8 cellular contexts compared by ENCODE assay signal in genomic region chr12:7108928-7109920, GRCh38. TPM values are rescaled to one million over a fixed set of nuclear protein-coding genes. Genes with fewer than 3 reads are reported as not detected.
DNase-seq lines count a peak whose midpoint lies in the region; ATAC-seq and TF ChIP-seq lines count a peak whose summit lies in the region.

Gene C1RL (minus strand): TSS chr12:7109214. CDS start chr12:7109180, 34 bp downstream.

- H3K9me2 ChIP-seq in HCT116 (ENCODE audit: insufficient read depth) = no peaks in the 10 kb centered on the region

- RAD21 ChIA-PET in HCT116 (lab: Charles Lee; ENCODE audit: low non-redundant PET in 1 of 2, low total read pairs in 2 of 2, uncharacterized antibody in 2 of 2, unreplicated experiment in 2 of 2) = interaction anchor here (1.0 to 2.0 kb wide), 3 partner anchors 163 to 165 kb away, joined by 3 to 7 read pairs (median 4); no protein-coding TSS in a partner anchor

- no peaks in the 10 kb centered on the region for H3K9me3 ChIP-seq in CD4-positive, alpha-beta T cell (ENCODE audit: control insufficient read depth, low read length)
- H3K9me3 ChIP-seq in HCT116 (ENCODE audit: control insufficient read depth in 1 of 2, insufficient read depth in 1 of 2, low read depth in 1 of 2, low read length in 2 of 2) = peaks cover 9 to 11% of the 10 kb centered on the region in 2 experiments; a peak in 1 of 4 replicates

- peak; percentile 95 for TF ChIP-seq CTCF in CD4-positive, alpha-beta T cell (IDR thresholded peaks at IDR 0.05)
- TF ChIP-seq CTCF in HCT116 (IDR thresholded peaks at IDR 0.05 in 2 of 3, conservative IDR thresholded peaks at IDR 0.05 in 1 of 3; ENCODE audit: borderline replicate concordance in 1 of 3, insufficient read depth in 1 of 3, low read depth in 2 of 3, low read length in 2 of 3) (peak; percentile 69 to 96 (median 95); a peak in 5 of 6 replicates), WTC11 (IDR thresholded peaks at IDR 0.05) (peak; percentile 92), cardiac fibroblast (IDR thresholded peaks at IDR 0.05; ENCODE audit: low read depth, low read length) (peak; percentile 100)

- intact Hi-C loops in CD4-positive, alpha-beta T cell (cut with DNase I, micrococcal nuclease) = loop anchor here (1.0 to 5.0 kb wide), 3 partner anchors 92 to 185 kb away; partner anchors contain the start of genes LPCAT3 (in 2 of the 2), EMG1 (in 1 of the 2) and PHB2 (in 1 of the 2)
- intact Hi-C loops in HCT116 (cut with micrococcal nuclease) = loop anchor here (1.0 to 2.0 kb wide), 4 partner anchors 90 to 236 kb away; partner anchors contain the start of genes C12orf57, EMG1, LPCAT3 and PHB2

- peak within 1 kb of the TSS; percentile 96 for H3K4me2 ChIP-seq in HCT116 (ENCODE audit: low read length)

- H3K27me3 Mint-ChIP-seq in CD4-positive, alpha-beta T cell = no peaks in the 10 kb centered on the region
- H3K27me3 Mint-ChIP-seq in WTC11 (ENCODE audit: low read depth) = no peaks in the 10 kb centered on the region

- POLR2A ChIA-PET in CD4-positive, alpha-beta T cell (lab: Charles Lee) = interaction anchor here (0.7 to 3.8 kb wide), 14 partner anchors 20 to 257 kb away, joined by 3 to 56 read pairs (median 8); partner anchors contain the start of genes C12orf57, CLSTN3, ENO2 and LPCAT3
- POLR2A ChIA-PET in HCT116 (lab: Charles Lee) (interaction anchor here (0.5 to 3.8 kb wide), 10 partner anchors 15 to 240 kb away, joined by 3 to 77 read pairs (median 4); partner anchors contain the start of genes C12orf57, LPCAT3 and RNU7-1), WTC11 (lab: Charles Lee) (interaction anchor here (0.5 to 2.5 kb wide), 8 partner anchors 14 to 237 kb away, joined by 3 to 19 read pairs (median 6); partner anchors contain the start of genes C12orf57, C1S, RNU7-1 and SPSB2)

- peak; percentile 48 for ATAC-seq in CD4-positive, alpha-beta T cell (ENCODE audit: poor library complexity)
- peak; percentile 69 for ATAC-seq in HCT116
- ATAC-seq in WTC11 = peak; percentile 60
- no peak for ATAC-seq in HG02973 (IDR thresholded peaks at IDR 0.05; ENCODE audit: unreplicated experiment)

- H3K36me3 ChIP-seq in HCT116 (ENCODE audit: control insufficient read depth in 1 of 2, insufficient read depth in 2 of 2, low read length in 2 of 2) = peaks cover 2 to 4% of the 10 kb centered on the region in 2 experiments; a peak in 1 of 4 replicates

- peaks cover 46% of the 10 kb centered on the region for H3K4me1 Mint-ChIP-seq in CD4-positive, alpha-beta T cell (ENCODE audit: low read depth)
- H3K4me1 Mint-ChIP-seq in WTC11 = peaks cover 12% of the 10 kb centered on the region

- BruUV-seq in HCT116 (replicated peaks; lab: Mats Ljungman, UMichigan) = TSS peak; percentile 62

- H3K79me2 ChIP-seq in HCT116 (ENCODE audit: insufficient read depth, low read length) = peaks cover 25% of the 10 kb centered on the region

- peak within 1 kb of the TSS; percentile 93 for H3K27ac Mint-ChIP-seq in CD4-positive, alpha-beta T cell
- H3K27ac Mint-ChIP-seq in WTC11 = peak within 1 kb of the TSS; percentile 78

- H3K4me3 ChIP-seq in HCT116 (replicated peaks in 1 of 2; ENCODE audit: low read depth in 1 of 2, low read length in 2 of 2) (peak within 1 kb of the TSS; percentile 85 to 86), cardiac fibroblast (replicated peaks in 1 of 2; ENCODE audit: low read depth in 2 of 2, low read length in 2 of 2) (peak within 1 kb of the TSS; percentile 66 to 78)

- CTCF ChIA-PET in CD4-positive, alpha-beta T cell (lab: Charles Lee) = interaction anchor here (0.5 to 3.4 kb wide), 17 partner anchors 9 to 240 kb away, joined by 3 to 16 read pairs (median 3); partner anchors contain the start of genes C12orf57, CLSTN3, LPCAT3 and RNU7-1
- CTCF ChIA-PET in HCT116 (lab: Charles Lee) = interaction anchor here (0.7 to 4.2 kb wide), 8 partner anchors 14 to 240 kb away, joined by 3 to 34 read pairs (median 6); partner anchors contain the start of genes C12orf57, RNU7-1 and SPSB2
- CTCF ChIA-PET in WTC11 (lab: Charles Lee) = interaction anchor here (0.6 to 3.6 kb wide), 38 partner anchors 11 to 257 kb away, joined by 3 to 63 read pairs (median 4); partner anchors contain the start of genes C12orf57, C1R, C1S and CLSTN3

- no peak within 1 kb of the TSS for H2AFZ ChIP-seq in HCT116 (ENCODE audit: low read depth, low read length, poor library complexity, severe bottlenecking)

- peak; percentile 71 for TF ChIP-seq RAD21 in HCT116 (IDR thresholded peaks at IDR 0.05; ENCODE audit: low read depth)

- H3K27ac ChIP-seq in CD4-positive, alpha-beta T cell (ENCODE audit: low read depth, low read length) = peak within 1 kb of the TSS; percentile 79
- peak within 1 kb of the TSS; percentile 88 for H3K27ac ChIP-seq in HCT116 (ENCODE audit: low read depth, low read length)

- no peak for TF ChIP-seq POLR2A in HCT116 (IDR thresholded peaks at IDR 0.05; ENCODE audit: borderline replicate concordance, extremely low read depth, insufficient read depth, insufficient read length)

- peak; percentile 55 to 84 (median 73) for DNase-seq in CD4-positive, alpha-beta T cell
- peak; percentile 50 for DNase-seq in HCT116 (ENCODE audit: low read depth, low spot score)
- DNase-seq in NCI-H2196 (lab: John Stamatoyannopoulos, UW; ENCODE audit: unreplicated experiment) = peak; percentile 73
- peak; percentile 95 for DNase-seq in WTC11 (ENCODE audit: low spot score)
- DNase-seq in cardiac fibroblast (ENCODE audit: low read depth in 2 of 2) = peak; percentile 92 to 96
- DNase-seq in inferior parietal cortex (ENCODE audit: extremely low spot score) = peak; percentile 81
- DNase-seq in smooth muscle cell of the brain vasculature (ENCODE audit: low read depth, low spot score) = peak; percentile 72

- peaks cover 9% of the 10 kb centered on the region for H3K9me3 Mint-ChIP-seq in CD4-positive, alpha-beta T cell
- peaks cover 12% of the 10 kb centered on the region for H3K9me3 Mint-ChIP-seq in WTC11

- H3K9ac ChIP-seq in HCT116 (ENCODE audit: low read length) = peak within 1 kb of the TSS; percentile 87

- H3K4me3 Mint-ChIP-seq in CD4-positive, alpha-beta T cell = peak within 1 kb of the TSS; percentile 93
- peak within 1 kb of the TSS; percentile 89 for H3K4me3 Mint-ChIP-seq in WTC11

- peaks cover 42% of the 10 kb centered on the region for H3K36me3 Mint-ChIP-seq in CD4-positive, alpha-beta T cell (ENCODE audit: low read depth)
- H3K36me3 Mint-ChIP-seq in WTC11 = peaks cover 18% of the 10 kb centered on the region

- H4K20me1 ChIP-seq in HCT116 (ENCODE audit: insufficient read depth) = no peaks in the 10 kb centered on the region

- peaks cover 4 to 16% of the 10 kb centered on the region in 2 experiments; a peak in 3 of 4 replicates for H3K4me1 ChIP-seq in HCT116 (ENCODE audit: control insufficient read depth in 1 of 2, insufficient read depth in 2 of 2, low read length in 2 of 2)

- no peaks in the 10 kb centered on the region for H3K27me3 ChIP-seq in CD4-positive, alpha-beta T cell (ENCODE audit: control insufficient read depth, insufficient read depth, low read length)
- H3K27me3 ChIP-seq in HCT116 (ENCODE audit: insufficient read depth, low read length) = no peaks in the 10 kb centered on the region

TF ChIP-seq in HCT116, 20 proteins besides CTCF, POLR2A, EP300 and RAD21:
- TF ChIP-seq CEBPB (IDR thresholded peaks at IDR 0.05; ENCODE audit: low read depth) (peak; percentile 93), POLR2AphosphoS5 (IDR thresholded peaks at IDR 0.05; ENCODE audit: low read depth, low read length) (peak; percentile 77), TCF7L2 (IDR thresholded peaks at IDR 0.05; ENCODE audit: borderline replicate concordance, extremely low read depth, insufficient read depth, insufficient read length) (no peak)

TF ChIP-seq in WTC11, 78 proteins besides CTCF, POLR2A, EP300 and RAD21 (continues in another document):
- TF ChIP-seq, protein P1, sequence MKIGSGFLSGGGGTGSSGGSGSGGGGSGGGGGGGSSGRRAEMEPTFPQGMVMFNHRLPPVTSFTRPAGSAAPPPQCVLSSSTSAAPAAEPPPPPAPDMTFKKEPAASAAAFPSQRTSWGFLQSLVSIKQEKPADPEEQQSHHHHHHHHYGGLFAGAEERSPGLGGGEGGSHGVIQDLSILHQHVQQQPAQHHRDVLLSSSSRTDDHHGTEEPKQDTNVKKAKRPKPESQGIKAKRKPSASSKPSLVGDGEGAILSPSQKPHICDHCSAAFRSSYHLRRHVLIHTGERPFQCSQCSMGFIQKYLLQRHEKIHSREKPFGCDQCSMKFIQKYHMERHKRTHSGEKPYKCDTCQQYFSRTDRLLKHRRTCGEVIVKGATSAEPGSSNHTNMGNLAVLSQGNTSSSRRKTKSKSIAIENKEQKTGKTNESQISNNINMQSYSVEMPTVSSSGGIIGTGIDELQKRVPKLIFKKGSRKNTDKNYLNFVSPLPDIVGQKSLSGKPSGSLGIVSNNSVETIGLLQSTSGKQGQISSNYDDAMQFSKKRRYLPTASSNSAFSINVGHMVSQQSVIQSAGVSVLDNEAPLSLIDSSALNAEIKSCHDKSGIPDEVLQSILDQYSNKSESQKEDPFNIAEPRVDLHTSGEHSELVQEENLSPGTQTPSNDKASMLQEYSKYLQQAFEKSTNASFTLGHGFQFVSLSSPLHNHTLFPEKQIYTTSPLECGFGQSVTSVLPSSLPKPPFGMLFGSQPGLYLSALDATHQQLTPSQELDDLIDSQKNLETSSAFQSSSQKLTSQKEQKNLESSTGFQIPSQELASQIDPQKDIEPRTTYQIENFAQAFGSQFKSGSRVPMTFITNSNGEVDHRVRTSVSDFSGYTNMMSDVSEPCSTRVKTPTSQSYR (CRISPR knock-in tag; IDR thresholded peaks at IDR 0.05) = peak; percentile 26; the same call in 1 of the 2 replicates
- TF ChIP-seq CDX4 (CRISPR knock-in tag; IDR thresholded peaks at IDR 0.05; ENCODE audit: borderline replicate concordance) = no peak
- TF ChIP-seq, protein P2, sequence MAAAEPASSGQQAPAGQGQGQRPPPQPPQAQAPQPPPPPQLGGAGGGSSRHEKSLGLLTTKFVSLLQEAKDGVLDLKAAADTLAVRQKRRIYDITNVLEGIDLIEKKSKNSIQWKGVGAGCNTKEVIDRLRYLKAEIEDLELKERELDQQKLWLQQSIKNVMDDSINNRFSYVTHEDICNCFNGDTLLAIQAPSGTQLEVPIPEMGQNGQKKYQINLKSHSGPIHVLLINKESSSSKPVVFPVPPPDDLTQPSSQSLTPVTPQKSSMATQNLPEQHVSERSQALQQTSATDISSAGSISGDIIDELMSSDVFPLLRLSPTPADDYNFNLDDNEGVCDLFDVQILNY (CRISPR knock-in tag; IDR thresholded peaks at IDR 0.05) = no peak
- no peak for TF ChIP-seq MAX (CRISPR knock-in tag; IDR thresholded peaks at IDR 0.05)
- no peak for TF ChIP-seq NFE2L1 (CRISPR knock-in tag; IDR thresholded peaks at IDR 0.05)

RNA-seq across cellular contexts. Expression of gene C1RL, which starts in this region (rescaled TPM):
- 10 to 100 TPM; 12.2 to 14.1 TPM for total RNA-seq in CD4-positive, alpha-beta T cell
- total RNA-seq in HCT116 (2021; ENCODE audit: unreplicated experiment) (25.9 TPM), WTC11 (2021) (17.7 to 23.7 TPM (median 22.9 TPM) in 3 replicates)
- polyA plus RNA-seq in HCT116 (2012) = 19.2 and 19.7 TPM in 2 replicates
